ENCODE assay signal across 11 cellular contexts in genomic region chr13:51229731-51230130, GRCh38. TPM values are rescaled to one million over a fixed set of nuclear protein-coding genes. Genes with fewer than 3 reads are reported as not detected.
"Had no signal": no experiment of that assay in that cellular context is flagged by ENCODE, and none has a peak within 500 bp of the region (broad histone marks: within the 10 kb centered on the region; RNA-seq: fewer than 3 reads in every experiment).

No MANE protein-coding gene starts in this region.

- H3K9me3 Mint-ChIP-seq: activated CD4-positive, alpha-beta memory T cell treated with anti-CD3 and anti-CD28 coated beads for 36 hours; memory B cell; stimulated activated naive CD8-positive, alpha-beta T cell treated with anti-CD3 and anti-CD28 coated beads, Interleukin-15, amount 100 ng/mL, for 72 hours had no signal

- H3K9me3 ChIP-seq: thoracic aorta had no signal

- H3K27ac Mint-ChIP-seq: activated CD4-positive, alpha-beta memory T cell treated with anti-CD3 and anti-CD28 coated beads for 36 hours; memory B cell; stimulated activated naive CD8-positive, alpha-beta T cell treated with anti-CD3 and anti-CD28 coated beads, Interleukin-15, amount 100 ng/mL, for 72 hours had no signal

- H3K4me3 Mint-ChIP-seq: activated CD4-positive, alpha-beta memory T cell treated with anti-CD3 and anti-CD28 coated beads for 36 hours; memory B cell; stimulated activated naive CD8-positive, alpha-beta T cell treated with anti-CD3 and anti-CD28 coated beads, Interleukin-15, amount 100 ng/mL, for 72 hours had no signal

- DNase-seq: activated CD4-positive, alpha-beta memory T cell treated with anti-CD3 and anti-CD28 coated beads for 36 hours; activated CD4-positive, CD25-positive, alpha-beta regulatory T cell treated with anti-CD3 and anti-CD28 coated beads, Interleukin-2, amount 50 U/mL, for 72 hours; activated gamma-delta T cell treated with Interleukin-2 at 50 U/mL for 16 hours; activated T-cell treated with anti-CD3 and anti-CD28 coated beads, Interleukin-2, amount 50 U/mL, for 48 hours; stimulated activated CD4-positive, alpha-beta T cell treated with anti-CD3 and anti-CD28 coated beads, Interleukin-15, amount 100 ng/mL, for 24 hours; stimulated activated CD4-positive, alpha-beta T cell treated with anti-CD3 and anti-CD28 coated beads, Interleukin-4, amount 100 ng/mL, for 4 hours; stimulated activated naive CD8-positive, alpha-beta T cell treated with anti-CD3 and anti-CD28 coated beads, Interleukin-15, amount 100 ng/mL, for 72 hours; T-helper 2 cell had no signal

- ATAC-seq: stimulated activated naive CD8-positive, alpha-beta T cell treated with anti-CD3 and anti-CD28 coated beads, Interleukin-15, amount 100 ng/mL, for 72 hours had no signal

- H3K36me3 ChIP-seq: thoracic aorta had no signal

- H3K36me3 Mint-ChIP-seq: activated CD4-positive, alpha-beta memory T cell treated with anti-CD3 and anti-CD28 coated beads for 36 hours; memory B cell had no signal

RNA-seq across cellular contexts. Expression of gene FAM124A, which starts 7.5 kb away (rescaled TPM):
- total RNA-seq: bronchial epithelial cell had no signal
